Comparison of ENCODE assay signal across 25 cellular contexts in genomic region chr4:40881851-40882250, GRCh38.
DNase-seq lines count a peak whose midpoint lies in the region; ATAC-seq and TF ChIP-seq lines count a peak whose summit lies in the region.
"Had no signal": no experiment of that assay in that cellular context is flagged by ENCODE, and none has a peak within 500 bp of the region (broad histone marks: within the 10 kb centered on the region; RNA-seq: fewer than 3 reads in every experiment).

No MANE protein-coding gene starts in this region.

- no peak overlapping the region for H3K4me3 ChIP-seq in tibial artery
- H3K4me3 ChIP-seq: GM23248 had no signal

- POLR2A ChIA-PET in WTC11 (lab: Charles Lee), result no interaction called here

- H3K27me3 Mint-ChIP-seq in WTC11 (ENCODE audit: low read depth) (no peaks in the 10 kb centered on the region), endothelial cell (ENCODE audit: unreplicated experiment) (no peaks in the 10 kb centered on the region)

- peaks cover 4 to 26% (median 7%) of the 10 kb centered on the region in 3 donors for H3K36me3 ChIP-seq in tibial artery

- ATAC-seq in WTC11 (no peak), HG03457 (IDR thresholded peaks at IDR 0.05; ENCODE audit: unreplicated experiment) (no peak)
- ATAC-seq: CD8-positive, alpha-beta T cell; Panc1 had no signal

- no peaks in the 10 kb centered on the region for H3K27me3 ChIP-seq in tibial artery

- H3K9me3 ChIP-seq in tibial artery, result no peaks in the 10 kb centered on the region

- H3K9me3 Mint-ChIP-seq in WTC11 (no peaks in the 10 kb centered on the region), endothelial cell (ENCODE audit: unreplicated experiment) (no peaks in the 10 kb centered on the region)
- H3K9me3 Mint-ChIP-seq: CD8-positive, alpha-beta T cell had no signal

- H3K27ac Mint-ChIP-seq in WTC11 (0 out of 2 replicates have a peak overlapping the region, but pooled peaks have one; percentile 28), endothelial cell (ENCODE audit: unreplicated experiment) (peak overlapping the region; percentile 39)
- H3K27ac Mint-ChIP-seq: B cell; CD8-positive, alpha-beta T cell had no signal

- intact Hi-C loops in tibial artery (cut with DNase I; ENCODE audit: low total_unique reads), result no loop called here

- H3K36me3 Mint-ChIP-seq in WTC11 (peaks cover 8% of the 10 kb centered on the region; the same call in 1 of the 2 replicates), endothelial cell (ENCODE audit: low read depth, unreplicated experiment) (peaks cover 37% of the 10 kb centered on the region)
- H3K36me3 Mint-ChIP-seq: CD8-positive, alpha-beta T cell had no signal

- H3K4me3 Mint-ChIP-seq in WTC11 (no peak overlapping the region), endothelial cell (ENCODE audit: unreplicated experiment) (no peak overlapping the region)
- H3K4me3 Mint-ChIP-seq: B cell; CD8-positive, alpha-beta T cell had no signal

- H3K27ac ChIP-seq in tibial artery, result peak overlapping the region; percentile 5 to 78
- H3K27ac ChIP-seq: 22Rv1, C4-2B, GM23248 had no signal

- H3K4me1 Mint-ChIP-seq in WTC11 (no peaks in the 10 kb centered on the region), endothelial cell (ENCODE audit: unreplicated experiment) (peaks cover 14% of the 10 kb centered on the region)
- H3K4me1 Mint-ChIP-seq: B cell had no signal

- CTCF ChIA-PET in WTC11 (lab: Charles Lee), result interaction anchor here (1.1 to 4.3 kb wide), 3 partner anchors 15 to 43 kb away, joined by 3 to 24 read pairs (median 4); no protein-coding TSS in a partner anchor

- TF ChIP-seq CTCF in WTC11 (IDR thresholded peaks at IDR 0.05) (no peak), endothelial cell (IDR thresholded peaks at IDR 0.05; ENCODE audit: unreplicated experiment) (no peak), tibial artery (IDR thresholded peaks at IDR 0.05) (no peak)

- DNase-seq in NCI-H82 (lab: John Stamatoyannopoulos, UW) (peak; percentile 18), NCI-H82 treated with DMSO at 0.1 percent for 48 hours (lab: John Stamatoyannopoulos, UW; ENCODE audit: unreplicated experiment) (no peak), WTC11 (ENCODE audit: low spot score) (no peak), endothelial cell (ENCODE audit: low spot score) (no peak), tibial artery (no peak), GF-D8 (lab: John Stamatoyannopoulos, UW) (no peak), NCI-H446 (lab: John Stamatoyannopoulos, UW) (no peak)
- DNase-seq: Calu3; CD8-positive, alpha-beta T cell; DMS153; DND-41; GM23248; H7; NCI-H1105 treated with DMSO at 0.1 percent for 48 hours; NCI-H146; NCI-H1930; NCI-H2107; NCI-H524 treated with DMSO at 0.1 percent for 48 hours; NCI-H774; SHP77 had no signal

- H3K4me1 ChIP-seq in tibial artery, result peaks cover 0 to 55% (median 32%) of the 10 kb centered on the region in 4 donors

TF ChIP-seq in WTC11, 78 proteins besides CTCF, POLR2A, EP300 and RAD21:
- TF ChIP-seq NR1H2 (CRISPR knock-in tag; IDR thresholded peaks at IDR 0.05) (no peak), AR (CRISPR knock-in tag; IDR thresholded peaks at IDR 0.05) (no peak), ESRRA (CRISPR knock-in tag; IDR thresholded peaks at IDR 0.05; ENCODE audit: borderline replicate concordance) (no peak), SMAD4 (CRISPR knock-in tag; IDR thresholded peaks at IDR 0.05) (no peak)
- TF ChIP-seq, protein P1, sequence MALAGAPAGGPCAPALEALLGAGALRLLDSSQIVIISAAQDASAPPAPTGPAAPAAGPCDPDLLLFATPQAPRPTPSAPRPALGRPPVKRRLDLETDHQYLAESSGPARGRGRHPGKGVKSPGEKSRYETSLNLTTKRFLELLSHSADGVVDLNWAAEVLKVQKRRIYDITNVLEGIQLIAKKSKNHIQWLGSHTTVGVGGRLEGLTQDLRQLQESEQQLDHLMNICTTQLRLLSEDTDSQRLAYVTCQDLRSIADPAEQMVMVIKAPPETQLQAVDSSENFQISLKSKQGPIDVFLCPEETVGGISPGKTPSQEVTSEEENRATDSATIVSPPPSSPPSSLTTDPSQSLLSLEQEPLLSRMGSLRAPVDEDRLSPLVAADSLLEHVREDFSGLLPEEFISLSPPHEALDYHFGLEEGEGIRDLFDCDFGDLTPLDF (CRISPR knock-in tag; IDR thresholded peaks at IDR 0.05), result no peak
- TF ChIP-seq, protein P2, sequence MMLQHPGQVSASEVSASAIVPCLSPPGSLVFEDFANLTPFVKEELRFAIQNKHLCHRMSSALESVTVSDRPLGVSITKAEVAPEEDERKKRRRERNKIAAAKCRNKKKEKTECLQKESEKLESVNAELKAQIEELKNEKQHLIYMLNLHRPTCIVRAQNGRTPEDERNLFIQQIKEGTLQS (CRISPR knock-in tag; conservative IDR thresholded peaks at IDR 0.05), result no peak
